In the genomic region with DNA sequence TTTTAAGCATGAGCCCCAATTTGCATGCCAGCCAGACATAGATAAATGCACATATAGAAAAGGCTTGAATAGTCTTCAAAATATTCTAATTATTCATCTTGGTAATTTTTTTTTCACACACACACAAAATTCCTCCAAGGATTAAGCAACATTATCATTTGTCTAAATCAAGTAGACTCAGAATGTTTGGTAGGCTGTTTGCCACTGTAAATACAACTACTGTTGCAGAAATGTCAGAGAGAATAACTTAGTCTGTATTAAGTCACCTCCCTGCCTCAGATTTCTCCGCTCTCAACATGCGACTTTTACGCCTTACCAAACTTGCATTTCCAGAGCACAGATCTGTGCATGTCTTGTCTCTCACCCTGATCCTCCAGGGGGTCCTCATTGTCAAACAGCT, we compare ENCODE assay signal across 34 cellular contexts.
"Had no signal": no experiment of that assay in that cellular context is flagged by ENCODE, and none has a peak within 500 bp of the region (broad histone marks: within the 10 kb centered on the region; RNA-seq: fewer than 3 reads in every experiment).

No MANE protein-coding gene starts in this region.

- DNase-seq: Karpas-422, Kasumi-1, MG63, MM.1S, MV-4-11, NCI-H1048, NCI-H1092, NCI-H1092 treated with DMSO at 0.1 percent for 48 hours, NCI-H1105, NCI-H1105 treated with DMSO at 0.1 percent for 48 hours, NCI-H1417, NCI-H1417 treated with DMSO at 0.1 percent for 48 hours, NCI-H1436, NCI-H1436 treated with DMSO at 0.1 percent for 48 hours, NCI-H146, NCI-H1694, NCI-H1694 treated with DMSO at 0.1 percent for 48 hours, NCI-H187, NCI-H187 treated with DMSO at 0.1 percent for 48 hours, NCI-H1930, NCI-H2029, NCI-H2029 treated with DMSO at 0.1 percent for 48 hours, NCI-H2081, NCI-H2081 treated with DMSO at 0.1 percent for 48 hours, NCI-H2107, NCI-H2171, NCI-H2171 treated with DMSO at 0.1 percent for 48 hours, NCI-H2227 treated with DMSO at 0.1 percent for 48 hours, NCI-H226, NCI-H345, NCI-H446, NCI-H446 treated with DMSO at 0.1 percent for 48 hours, NCI-H510A had no signal

- H3K27ac ChIP-seq: KMS-11 had no signal

- H3K36me3 ChIP-seq: MG63 had no signal

- H3K4me2 ChIP-seq: KMS-11 had no signal

- H3K4me3 ChIP-seq: MG63 had no signal

- H3K9me3 ChIP-seq: MG63 had no signal

- H3K27me3 ChIP-seq: MG63 had no signal

- H3K9ac ChIP-seq: KMS-11 had no signal
